ENCODE assay signal across 8 cellular contexts in the genomic region with DNA sequence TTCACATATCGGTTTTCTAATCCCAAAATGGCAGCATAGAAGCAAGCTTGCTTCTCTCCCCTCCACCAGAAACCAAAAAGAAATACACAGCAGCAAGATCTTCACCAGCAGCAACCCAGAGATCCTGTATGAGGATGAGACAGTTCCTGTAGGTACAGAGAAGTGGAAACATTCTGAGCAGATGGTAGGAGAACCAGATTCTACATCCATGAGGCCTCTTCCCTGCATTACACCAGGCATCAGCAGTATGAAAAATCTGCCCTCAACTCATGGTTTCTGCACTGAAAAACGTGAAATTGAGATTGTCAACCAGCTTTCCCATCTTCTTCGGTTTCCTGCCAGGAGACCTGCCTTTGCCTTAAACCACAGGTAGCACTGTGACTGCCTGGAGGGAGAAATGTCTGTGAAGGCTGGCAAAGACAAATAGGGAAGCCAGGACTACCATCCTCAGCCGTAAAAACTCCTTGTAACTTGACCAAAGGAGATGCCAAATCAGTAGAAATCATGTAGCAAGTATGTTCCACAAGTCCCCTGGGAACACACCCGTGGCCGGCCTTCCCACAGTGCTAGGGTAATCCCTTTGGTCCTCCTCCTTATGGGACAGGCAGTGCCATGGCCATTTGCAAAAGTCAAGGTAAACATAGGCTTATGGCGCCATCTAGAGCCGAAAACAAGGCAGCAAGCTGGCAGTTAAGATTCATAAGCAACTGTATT. TPM values are rescaled to one million over a fixed set of nuclear protein-coding genes. Genes with fewer than 3 reads are reported as not detected.
DNase-seq lines count a peak whose midpoint lies in the region; ATAC-seq and TF ChIP-seq lines count a peak whose summit lies in the region.

No MANE protein-coding gene starts in this region.

- TF ChIP-seq CTCF in gastroesophageal sphincter (IDR thresholded peaks at IDR 0.05): peak; percentile 55 to 81 (median 66)

- peaks cover 0 to 5% (median 0%) of the 10 kb centered on the region in 7 donors for H3K9me3 Mint-ChIP-seq in CD4-positive, CD25-positive, alpha-beta regulatory T cell
- peaks cover 2% of the 10 kb centered on the region in 2 donors for H3K9me3 Mint-ChIP-seq in activated T-cell treated with anti-CD3 and anti-CD28 coated beads, Interleukin-2, amount 50 U/mL, for 72 hours

- TF ChIP-seq POLR2A in gastroesophageal sphincter (IDR thresholded peaks at IDR 0.05): no peak

- no peak overlapping the region for H3K27ac ChIP-seq in CD4-positive, CD25-positive, alpha-beta regulatory T cell (ENCODE audit: insufficient read depth, low read length, poor library complexity, severe bottlenecking)
- no peak overlapping the region for H3K27ac ChIP-seq in gastroesophageal sphincter

- peak in 2 of 3 donors; percentile 5 to 65 for DNase-seq in CD4-positive, CD25-positive, alpha-beta regulatory T cell
- DNase-seq in NOMO-1 treated with dmso at 0.1 percent for 144 hours (lab: John Stamatoyannopoulos, UW; ENCODE audit: unreplicated experiment) (peak; percentile 16), occipital lobe (lab: John Stamatoyannopoulos, UW) (peak; percentile 64)
- peak; percentile 59 to 61 for DNase-seq in activated T-cell treated with anti-CD3 and anti-CD28 coated beads, Interleukin-2, amount 50 U/mL, for 72 hours

- H3K27me3 Mint-ChIP-seq in CD4-positive, CD25-positive, alpha-beta regulatory T cell: peaks cover 13% of the 10 kb centered on the region
- H3K27me3 Mint-ChIP-seq in activated T-cell treated with anti-CD3 and anti-CD28 coated beads, Interleukin-2, amount 50 U/mL, for 72 hours (ENCODE audit: low read depth): peaks cover 13% of the 10 kb centered on the region

- 53 to 77% methylated on average over 3 to 4 of the region's 8 CpGs for WGBS in gastroesophageal sphincter (ENCODE audit: low coverage in 1 of 2), 2 donors

- H3K36me3 ChIP-seq in CD4-positive, CD25-positive, alpha-beta regulatory T cell (ENCODE audit: control insufficient read depth, insufficient read depth, low read length): no peaks in the 10 kb centered on the region
- no peaks in the 10 kb centered on the region for H3K36me3 ChIP-seq in gastroesophageal sphincter

- ATAC-seq in CD4-positive, CD25-positive, alpha-beta regulatory T cell (ENCODE audit: low read depth in 2 of 2): no peak
- ATAC-seq in GM19043 (IDR thresholded peaks at IDR 0.05; ENCODE audit: low read depth, unreplicated experiment) (peak; percentile 75), HG03565 (IDR thresholded peaks at IDR 0.05; ENCODE audit: unreplicated experiment) (peak; percentile 67), gastroesophageal sphincter (peak; percentile 70), GM21367 (IDR thresholded peaks at IDR 0.05; ENCODE audit: unreplicated experiment) (no peak)
- peak in 1 of 2 donors; percentile 58 for ATAC-seq in activated T-cell treated with anti-CD3 and anti-CD28 coated beads, Interleukin-2, amount 50 U/mL, for 72 hours (replicated peaks in 1 of 2)

- no peaks in the 10 kb centered on the region for H3K4me1 Mint-ChIP-seq in CD4-positive, CD25-positive, alpha-beta regulatory T cell
- H3K4me1 Mint-ChIP-seq in activated T-cell treated with anti-CD3 and anti-CD28 coated beads, Interleukin-2, amount 50 U/mL, for 72 hours (ENCODE audit: low read depth): no peaks in the 10 kb centered on the region

- no peak for TF ChIP-seq EP300 in gastroesophageal sphincter (IDR thresholded peaks at IDR 0.05)

- H3K36me3 Mint-ChIP-seq in CD4-positive, CD25-positive, alpha-beta regulatory T cell: no peaks in the 10 kb centered on the region
- peaks cover 2 to 4% of the 10 kb centered on the region in 2 donors for H3K36me3 Mint-ChIP-seq in activated T-cell treated with anti-CD3 and anti-CD28 coated beads, Interleukin-2, amount 50 U/mL, for 72 hours (ENCODE audit: insufficient read depth in 2 of 2)

- H3K4me3 Mint-ChIP-seq in CD4-positive, CD25-positive, alpha-beta regulatory T cell: no peak overlapping the region
- no peak overlapping the region for H3K4me3 Mint-ChIP-seq in activated T-cell treated with anti-CD3 and anti-CD28 coated beads, Interleukin-2, amount 50 U/mL, for 72 hours

- no peaks in the 10 kb centered on the region for H3K9me3 ChIP-seq in CD4-positive, CD25-positive, alpha-beta regulatory T cell (ENCODE audit: control insufficient read depth in 2 of 2, low read length in 2 of 2)
- peaks cover 0 to 3% (median 0%) of the 10 kb centered on the region in 3 donors for H3K9me3 ChIP-seq in gastroesophageal sphincter

- H3K27me3 ChIP-seq in CD4-positive, CD25-positive, alpha-beta regulatory T cell (ENCODE audit: control insufficient read depth, insufficient read depth, low read length): peaks cover 5% of the 10 kb centered on the region
- H3K27me3 ChIP-seq in gastroesophageal sphincter: no peaks in the 10 kb centered on the region

- H3K27ac Mint-ChIP-seq in CD4-positive, CD25-positive, alpha-beta regulatory T cell: no peak overlapping the region
- no peak overlapping the region for H3K27ac Mint-ChIP-seq in activated T-cell treated with anti-CD3 and anti-CD28 coated beads, Interleukin-2, amount 50 U/mL, for 72 hours

- H3K4me1 ChIP-seq in CD4-positive, CD25-positive, alpha-beta regulatory T cell (ENCODE audit: control insufficient read depth, insufficient read depth, low read length, poor library complexity, severe bottlenecking): no peaks in the 10 kb centered on the region
- H3K4me1 ChIP-seq in gastroesophageal sphincter: no peaks in the 10 kb centered on the region

- no peak overlapping the region for H3K4me3 ChIP-seq in CD4-positive, CD25-positive, alpha-beta regulatory T cell (ENCODE audit: low read depth, low read length)
- H3K4me3 ChIP-seq in gastroesophageal sphincter: no peak overlapping the region

RNA-seq across cellular contexts. Expression of a gene that starts 24.0 kb away (rescaled TPM):
- 6.9 TPM for total RNA-seq in CD4-positive, CD25-positive, alpha-beta regulatory T cell
- polyA plus RNA-seq in CD4-positive, CD25-positive, alpha-beta regulatory T cell: 1 to 10 TPM; 2.3 to 6.8 (median 3.8) TPM
- total RNA-seq in activated T-cell treated with anti-CD3 and anti-CD28 coated beads, Interleukin-2, amount 50 U/mL, for 72 hours: 1 to 10 TPM; 7.6 to 9.7 TPM
- total RNA-seq in gastroesophageal sphincter (10 to 100 TPM; 12.4 to 29.0 (median 23.4) TPM), occipital lobe (48.0 TPM)

RNA-seq across cellular contexts. Expression of a gene that starts 34.9 kb away (rescaled TPM):
- total RNA-seq in CD4-positive, CD25-positive, alpha-beta regulatory T cell: 0.64 TPM
- polyA plus RNA-seq in CD4-positive, CD25-positive, alpha-beta regulatory T cell: not detected
- total RNA-seq in activated T-cell treated with anti-CD3 and anti-CD28 coated beads, Interleukin-2, amount 50 U/mL, for 72 hours: not detected
- total RNA-seq in gastroesophageal sphincter (10 to 100 TPM in 1 of 4 donors, 1 to 10 TPM in 3; 2.5 to 22.8 (median 5.9) TPM), occipital lobe (4.4 TPM)

Comparison
In these comparisons a context has a peak if more than half of its experiments do, and no peak if none do; other contexts are left out.
1. ATAC-seq: peak in GM19043 (single experiment), HG03565 (single experiment) and gastroesophageal sphincter (single experiment); none in CD4-positive, CD25-positive, alpha-beta regulatory T cell (0 of 2) and GM21367 (single experiment).
2. Peak in every context shown above with its lines, with median percentiles within 50 percentile points of each other: DNase-seq.